ENCODE assay signal across 23 cellular contexts in genomic region chr11:109583996-109584395, GRCh38.
"Had no signal": no experiment of that assay in that cellular context is flagged by ENCODE, and none has a peak within 500 bp of the region (broad histone marks: within the 10 kb centered on the region; RNA-seq: fewer than 3 reads in every experiment).

No MANE protein-coding gene starts in this region.

- H3K4me1 Mint-ChIP-seq: IgD-negative memory B cell, T-cell had no signal

- H3K27ac ChIP-seq: KMS-11, SJSA1 had no signal

- H3K27me3 ChIP-seq: SJSA1 had no signal

- H3K36me3 ChIP-seq: SJSA1 had no signal

- H3K27ac Mint-ChIP-seq: IgD-negative memory B cell, T-cell had no signal

- DNase-seq: MM.1S, NCI-H1092 treated with DMSO at 0.1 percent for 48 hours, NCI-H1436, NCI-H1694 treated with DMSO at 0.1 percent for 48 hours, NCI-H1930, NCI-H2081, NCI-H2107, NCI-H2227 treated with DMSO at 0.1 percent for 48 hours, NCI-H524, NCI-H69, NCI-H774, Right ventricle myocardium superior, RPMI8226, SIG-M5, SK-N-SH, SW 1271, T-cell had no signal

- H3K4me2 ChIP-seq: KMS-11, SK-N-SH had no signal

- H3K36me3 Mint-ChIP-seq: IgD-negative memory B cell, T-cell had no signal

- H3K4me3 Mint-ChIP-seq: IgD-negative memory B cell, T-cell had no signal

- H3K27me3 Mint-ChIP-seq: T-cell had no signal

- H3K4me1 ChIP-seq: SJSA1 had no signal

- FAIRE-seq: HepG2, K562, RCC 7860 had no signal

- H3K9me3 ChIP-seq: SJSA1, SK-N-SH had no signal

- H3K4me3 ChIP-seq: K562, SJSA1 had no signal
